ENCODE assay signal across 8 cellular contexts in the genomic region with DNA sequence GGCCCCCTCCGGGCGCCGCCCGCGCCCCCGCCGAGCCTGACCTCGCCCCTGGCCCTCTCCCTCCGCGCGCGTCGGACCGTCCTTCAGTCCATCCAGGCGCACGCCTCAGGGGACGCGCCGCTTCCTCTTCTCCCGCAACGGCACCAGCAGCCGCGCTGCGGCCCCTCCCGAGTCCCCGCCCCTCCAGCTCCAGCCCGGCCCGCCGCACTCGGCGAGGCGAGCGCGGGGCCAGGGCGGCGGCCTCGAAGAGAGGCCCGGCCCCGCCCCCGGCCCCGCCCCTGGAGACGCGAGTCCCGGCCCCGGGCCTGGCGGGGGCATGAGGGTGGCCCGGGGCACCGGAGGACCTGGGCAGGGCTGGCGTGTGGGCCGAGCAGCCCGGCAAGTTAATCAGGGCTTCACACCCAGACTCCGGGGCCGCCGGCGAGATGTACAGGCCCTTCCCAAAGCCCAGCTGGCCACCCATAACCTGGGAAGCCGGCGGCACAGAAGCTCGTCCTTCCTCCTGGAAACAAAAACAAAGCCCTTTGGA. TPM values are rescaled to one million over a fixed set of nuclear protein-coding genes. Genes with fewer than 3 reads are reported as not detected.
DNase-seq lines count a peak whose midpoint lies in the region; ATAC-seq and TF ChIP-seq lines count a peak whose summit lies in the region.

A gene (minus strand): TSS at position 157 of the 529 bp plus-strand sequence. CDS start 1,407 bp downstream, outside the sequence.

- H3K79me1 ChIP-seq in mesendoderm (ENCODE audit: low read length): peaks cover 18% of the 10 kb centered on the region

- peak; percentile 63 for ATAC-seq in CD8-positive, alpha-beta T cell
- peak; percentile 86 for ATAC-seq in GM23338

- H3K4me2 ChIP-seq in GM23338 (peak within 1 kb of the TSS; percentile 98), mesendoderm (ENCODE audit: low read length) (peak within 1 kb of the TSS; percentile 96)

- no peaks in the 10 kb centered on the region for H3K9me3 Mint-ChIP-seq in CD8-positive, alpha-beta T cell
- no peaks in the 10 kb centered on the region for H3K9me3 Mint-ChIP-seq in GM23338
- no peaks in the 10 kb centered on the region for H3K9me3 Mint-ChIP-seq in activated CD4-positive, alpha-beta T cell treated with anti-CD3 and anti-CD28 coated beads, Interleukin-2, amount 10 ng/mL, durations not matched to agents 24 days and 14 days

- no peak within 1 kb of the TSS for H2AK5ac ChIP-seq in mesendoderm (ENCODE audit: low read length)

- no peak within 1 kb of the TSS for H4K8ac ChIP-seq in mesendoderm (ENCODE audit: low read depth, low read length)

- no peak for TF ChIP-seq CTCF in CD8-positive, alpha-beta T cell (IDR thresholded peaks at IDR 0.05)
- TF ChIP-seq CTCF in GM23338 (conservative IDR thresholded peaks at IDR 0.05; ENCODE audit: low read depth in 2 of 2): no peak

- H3K27me3 ChIP-seq in CD8-positive, alpha-beta T cell (ENCODE audit: insufficient read depth, low read length): peaks cover 19% of the 10 kb centered on the region
- H3K27me3 ChIP-seq in GM23338 (ENCODE audit: insufficient read depth) (peaks cover 14% of the 10 kb centered on the region), mesendoderm (ENCODE audit: insufficient read depth, low read length, poor library complexity) (no peaks in the 10 kb centered on the region)
- H3K27me3 ChIP-seq in effector memory CD4-positive, alpha-beta T cell (replicated peaks; ENCODE audit: control insufficient read depth, insufficient read depth, low read length, poor library complexity, severe bottlenecking): no peaks in the 10 kb centered on the region

- peak within 1 kb of the TSS; percentile 39 for H3K4ac ChIP-seq in mesendoderm (ENCODE audit: low read depth, low read length)

- H3K9me2 ChIP-seq in GM23338 (ENCODE audit: insufficient read depth): no peaks in the 10 kb centered on the region

- peak within 1 kb of the TSS; percentile 99 for H2AFZ ChIP-seq in GM23338

- no peaks in the 10 kb centered on the region for H3K9me3 ChIP-seq in CD8-positive, alpha-beta T cell (ENCODE audit: low read length)
- no peaks in the 10 kb centered on the region for H3K9me3 ChIP-seq in effector memory CD4-positive, alpha-beta T cell (ENCODE audit: control insufficient read depth, low read length)

- H3K4me3 Mint-ChIP-seq in CD8-positive, alpha-beta T cell: peak within 1 kb of the TSS; percentile 81
- peak within 1 kb of the TSS; percentile 87 for H3K4me3 Mint-ChIP-seq in GM23338
- peak within 1 kb of the TSS; percentile 82 for H3K4me3 Mint-ChIP-seq in activated CD4-positive, alpha-beta T cell treated with anti-CD3 and anti-CD28 coated beads, Interleukin-2, amount 10 ng/mL, durations not matched to agents 24 days and 14 days

- POLR2A ChIA-PET in CD8-positive, alpha-beta T cell (lab: Charles Lee): no interaction called here

- peak within 1 kb of the TSS; percentile 10 for H2BK15ac ChIP-seq in mesendoderm (replicated peaks; ENCODE audit: low read depth)

- peak within 1 kb of the TSS; percentile 72 for H3K9ac ChIP-seq in mesendoderm (ENCODE audit: low read length)

- H3K79me2 ChIP-seq in GM23338 (replicated peaks; ENCODE audit: insufficient read depth) (peaks cover 32% of the 10 kb centered on the region), mesendoderm (ENCODE audit: control insufficient read depth, insufficient read depth, low read length) (peaks cover 4% of the 10 kb centered on the region)

- H3K27me3 Mint-ChIP-seq in CD8-positive, alpha-beta T cell (ENCODE audit: low read depth): peaks cover 64% of the 10 kb centered on the region
- peaks cover 17% of the 10 kb centered on the region for H3K27me3 Mint-ChIP-seq in GM23338 (ENCODE audit: insufficient read depth, low read depth, poor library complexity)
- peaks cover 62% of the 10 kb centered on the region for H3K27me3 Mint-ChIP-seq in activated CD4-positive, alpha-beta T cell treated with anti-CD3 and anti-CD28 coated beads, Interleukin-2, amount 10 ng/mL, durations not matched to agents 24 days and 14 days

- CTCF ChIA-PET in CD8-positive, alpha-beta T cell (lab: Charles Lee): no interaction called here

- H2BK5ac ChIP-seq in mesendoderm (ENCODE audit: low read length): no peak within 1 kb of the TSS

- peak within 1 kb of the TSS; percentile 86 for H3K56ac ChIP-seq in mesendoderm (ENCODE audit: low read length)

- peaks cover 25% of the 10 kb centered on the region for H3K4me1 Mint-ChIP-seq in CD8-positive, alpha-beta T cell (ENCODE audit: low read depth)
- peaks cover 34% of the 10 kb centered on the region for H3K4me1 Mint-ChIP-seq in GM23338
- H3K4me1 Mint-ChIP-seq in activated CD4-positive, alpha-beta T cell treated with anti-CD3 and anti-CD28 coated beads, Interleukin-2, amount 10 ng/mL, durations not matched to agents 24 days and 14 days: peaks cover 8% of the 10 kb centered on the region

- H4K5ac ChIP-seq in mesendoderm (ENCODE audit: low read length): no peak within 1 kb of the TSS

- intact Hi-C loops in CD8-positive, alpha-beta T cell (cut with DNase I, micrococcal nuclease): no loop called here
- intact Hi-C loops in activated CD4-positive, alpha-beta T cell treated with anti-CD3 and anti-CD28 coated beads, Interleukin-2, amount 10 ng/mL, durations not matched to agents 24 days and 14 days (cut with micrococcal nuclease): loop anchor here (5.0 kb wide), 1 partner anchor 395 kb away; a partner anchor contains a TSS

- no peak within 1 kb of the TSS for H3K27ac Mint-ChIP-seq in CD8-positive, alpha-beta T cell
- H3K27ac Mint-ChIP-seq in GM23338: no peak within 1 kb of the TSS
- no peak within 1 kb of the TSS for H3K27ac Mint-ChIP-seq in activated CD4-positive, alpha-beta T cell treated with anti-CD3 and anti-CD28 coated beads, Interleukin-2, amount 10 ng/mL, durations not matched to agents 24 days and 14 days

- peaks cover 10% of the 10 kb centered on the region for H3K4me1 ChIP-seq in CD8-positive, alpha-beta T cell (ENCODE audit: insufficient read depth, low read length)
- H3K4me1 ChIP-seq in GM23338 (ENCODE audit: insufficient read depth) (peaks cover 17% of the 10 kb centered on the region), mesendoderm (ENCODE audit: control insufficient read depth, low read depth, low read length) (peaks cover 5% of the 10 kb centered on the region)
- peaks cover 4% of the 10 kb centered on the region for H3K4me1 ChIP-seq in effector memory CD4-positive, alpha-beta T cell (ENCODE audit: control insufficient read depth, insufficient read depth, low read length, poor library complexity, severe bottlenecking)

- DNase-seq in CD8-positive, alpha-beta T cell: peak in 5 of 7 experiments; percentile 1 to 52 (median 27)
- DNase-seq in GM23338 (ENCODE audit: low spot score): peak; percentile 89
- peak; percentile 84 for DNase-seq in NCI-H345 (lab: John Stamatoyannopoulos, UW)
- DNase-seq in activated CD4-positive, alpha-beta T cell treated with anti-CD3 and anti-CD28 coated beads, Interleukin-2, amount 10 ng/mL, durations not matched to agents 24 days and 14 days: peak; percentile 84
- peak; percentile 8 to 35 (median 15) for DNase-seq in effector memory CD4-positive, alpha-beta T cell
- DNase-seq in mesendoderm: peak; percentile 88
- peak; percentile 39 to 47 for DNase-seq in stimulated activated CD8-positive, alpha-beta memory T cell treated with anti-CD3 and anti-CD28 coated beads, Interleukin-2, amount 100 ng/mL, for 48 hours (ENCODE audit: low read depth in 2 of 2)
- DNase-seq in hepatic stellate cell (ENCODE audit: low spot score): no peak

- peaks cover 9% of the 10 kb centered on the region for H4K20me1 ChIP-seq in GM23338 (replicated peaks; ENCODE audit: insufficient read depth)

- no peak within 1 kb of the TSS for H2BK120ac ChIP-seq in mesendoderm (ENCODE audit: low read depth, low read length)

- WGBS in mesendoderm (ENCODE audit: extremely low coverage, insufficient coverage, low lambda C conversion rate): no CpG with 5 or more reads among the region's 58 CpGs

- 0 out of 2 replicates have a peak, but pooled peaks cover 9% of the 10 kb centered on the region for H3F3A ChIP-seq in GM23338 (replicated peaks; ENCODE audit: low read depth)

- peak within 1 kb of the TSS; percentile 93 for H3K18ac ChIP-seq in mesendoderm (ENCODE audit: low read length)

- H3K4me3 ChIP-seq in CD8-positive, alpha-beta T cell (ENCODE audit: low read depth, low read length): peak within 1 kb of the TSS; percentile 60
- H3K4me3 ChIP-seq in GM23338 (peak within 1 kb of the TSS; percentile 97), mesendoderm (ENCODE audit: low read length) (peak within 1 kb of the TSS; percentile 78)
- H3K4me3 ChIP-seq in effector memory CD4-positive, alpha-beta T cell (ENCODE audit: insufficient read depth, low read depth, low read length, poor library complexity, severe bottlenecking): peak within 1 kb of the TSS; percentile 55

- no peak within 1 kb of the TSS for H3K27ac ChIP-seq in CD8-positive, alpha-beta T cell (ENCODE audit: low read depth, low read length)
- H3K27ac ChIP-seq in GM23338 (ENCODE audit: low read depth) (no peak within 1 kb of the TSS), mesendoderm (ENCODE audit: low read depth, low read length) (peak within 1 kb of the TSS; percentile 14)
- no peak within 1 kb of the TSS for H3K27ac ChIP-seq in effector memory CD4-positive, alpha-beta T cell (ENCODE audit: insufficient read depth, low read length, poor library complexity, severe bottlenecking)

- H3K36me3 ChIP-seq in CD8-positive, alpha-beta T cell (ENCODE audit: insufficient read depth, low read length): no peaks in the 10 kb centered on the region
- H3K36me3 ChIP-seq in GM23338 (ENCODE audit: insufficient read depth) (no peaks in the 10 kb centered on the region), mesendoderm (ENCODE audit: control insufficient read depth, insufficient read depth, low read length) (no peaks in the 10 kb centered on the region)
- no peaks in the 10 kb centered on the region for H3K36me3 ChIP-seq in effector memory CD4-positive, alpha-beta T cell (ENCODE audit: control insufficient read depth, insufficient read depth, low read length)

- no peak within 1 kb of the TSS for H3K23ac ChIP-seq in mesendoderm (ENCODE audit: low read length)

- H3K36me3 Mint-ChIP-seq in CD8-positive, alpha-beta T cell: no peaks in the 10 kb centered on the region
- H3K36me3 Mint-ChIP-seq in GM23338 (ENCODE audit: low read depth): peaks cover 6% of the 10 kb centered on the region
- H3K36me3 Mint-ChIP-seq in activated CD4-positive, alpha-beta T cell treated with anti-CD3 and anti-CD28 coated beads, Interleukin-2, amount 10 ng/mL, durations not matched to agents 24 days and 14 days (ENCODE audit: low read depth): no peaks in the 10 kb centered on the region

TF ChIP-seq in GM23338, 12 proteins besides CTCF, POLR2A, EP300 and RAD21 (continues in another document):
- no peak for TF ChIP-seq NANOG (IDR thresholded peaks at IDR 0.05; ENCODE audit: borderline replicate concordance)

RNA-seq across cellular contexts. Expression of the gene that starts here (rescaled TPM):
- not detected for total RNA-seq in CD8-positive, alpha-beta T cell
- total RNA-seq in GM23338 (2014; rRNA removed; shearing (Covaris generic)): 32.9 and 37.8 TPM in 2 replicates
- polyA plus RNA-seq in GM23338 (2016; fragmentation: Nextera tagmentation; extraction: Ambion mirVana): 7.3 and 8.3 TPM in 2 replicates
- total RNA-seq in activated CD4-positive, alpha-beta T cell treated with anti-CD3 and anti-CD28 coated beads, Interleukin-2, amount 10 ng/mL, durations not matched to agents 24 days and 14 days: 2.1 and 2.2 TPM in 2 replicates
- polyA plus RNA-seq in mesendoderm (2013, experiment 1 of 2): 11.7 TPM
- 11.7 TPM for polyA plus RNA-seq in mesendoderm (2013, experiment 2 of 2)

Comparison
In these comparisons a context has a peak if more than half of its experiments do, and no peak if none do; other contexts are left out.
1. RNA of the gene that starts here (total RNA-seq): 32.9 to 37.8 TPM in GM23338; 2.1 to 2.2 TPM in activated CD4-positive, alpha-beta T cell treated with anti-CD3 and anti-CD28 coated beads, Interleukin-2, amount 10 ng/mL, durations not matched to agents 24 days and 14 days and not detected in CD8-positive, alpha-beta T cell; every median in the first group is over 10 times any median in the second.
2. Peak in DNase-seq, ATAC-seq and H3K4me3 ChIP-seq in CD8-positive, alpha-beta T cell; RNA of the gene not detected or under 1 TPM.
3. Peak in every context shown above with its lines, with median percentiles within 50 percentile points of each other: H3K4me3 ChIP-seq and H3K4me3 Mint-ChIP-seq.